In the genomic region with DNA sequence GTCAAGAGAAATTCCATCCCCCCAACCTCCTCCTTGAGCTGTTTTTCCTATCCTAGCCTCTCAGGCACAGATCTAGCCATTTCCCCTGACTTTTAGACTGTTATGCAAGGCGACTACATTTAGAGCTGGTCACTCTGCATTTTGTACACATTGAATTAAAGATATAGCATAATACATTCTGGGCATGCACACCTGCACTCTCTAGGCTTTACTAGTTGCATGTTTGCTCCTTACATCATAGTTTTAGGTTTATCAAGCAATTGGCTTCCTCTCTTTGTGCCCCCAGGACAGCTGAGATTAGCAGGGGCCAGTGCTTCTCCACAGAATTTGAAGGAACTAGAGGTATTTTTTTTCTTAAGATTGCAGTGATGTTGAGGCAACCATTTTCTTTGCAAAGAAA, we compare ENCODE assay signal across 1 cellular context.
TF ChIP-seq lines count a peak whose summit lies in the region.

No MANE protein-coding gene starts in this region.

TF ChIP-seq in WTC11, 78 proteins besides CTCF, POLR2A, EP300 and RAD21 (continued from another document):
- TF ChIP-seq, protein P1, sequence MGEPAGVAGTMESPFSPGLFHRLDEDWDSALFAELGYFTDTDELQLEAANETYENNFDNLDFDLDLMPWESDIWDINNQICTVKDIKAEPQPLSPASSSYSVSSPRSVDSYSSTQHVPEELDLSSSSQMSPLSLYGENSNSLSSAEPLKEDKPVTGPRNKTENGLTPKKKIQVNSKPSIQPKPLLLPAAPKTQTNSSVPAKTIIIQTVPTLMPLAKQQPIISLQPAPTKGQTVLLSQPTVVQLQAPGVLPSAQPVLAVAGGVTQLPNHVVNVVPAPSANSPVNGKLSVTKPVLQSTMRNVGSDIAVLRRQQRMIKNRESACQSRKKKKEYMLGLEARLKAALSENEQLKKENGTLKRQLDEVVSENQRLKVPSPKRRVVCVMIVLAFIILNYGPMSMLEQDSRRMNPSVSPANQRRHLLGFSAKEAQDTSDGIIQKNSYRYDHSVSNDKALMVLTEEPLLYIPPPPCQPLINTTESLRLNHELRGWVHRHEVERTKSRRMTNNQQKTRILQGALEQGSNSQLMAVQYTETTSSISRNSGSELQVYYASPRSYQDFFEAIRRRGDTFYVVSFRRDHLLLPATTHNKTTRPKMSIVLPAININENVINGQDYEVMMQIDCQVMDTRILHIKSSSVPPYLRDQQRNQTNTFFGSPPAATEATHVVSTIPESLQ (CRISPR knock-in tag; IDR thresholded peaks at IDR 0.05) = no peak
- TF ChIP-seq MYBL2 (CRISPR knock-in tag; IDR thresholded peaks at IDR 0.05) = no peak
- no peak for TF ChIP-seq ETV6 (CRISPR knock-in tag; IDR thresholded peaks at IDR 0.05)
- TF ChIP-seq, protein P2, sequence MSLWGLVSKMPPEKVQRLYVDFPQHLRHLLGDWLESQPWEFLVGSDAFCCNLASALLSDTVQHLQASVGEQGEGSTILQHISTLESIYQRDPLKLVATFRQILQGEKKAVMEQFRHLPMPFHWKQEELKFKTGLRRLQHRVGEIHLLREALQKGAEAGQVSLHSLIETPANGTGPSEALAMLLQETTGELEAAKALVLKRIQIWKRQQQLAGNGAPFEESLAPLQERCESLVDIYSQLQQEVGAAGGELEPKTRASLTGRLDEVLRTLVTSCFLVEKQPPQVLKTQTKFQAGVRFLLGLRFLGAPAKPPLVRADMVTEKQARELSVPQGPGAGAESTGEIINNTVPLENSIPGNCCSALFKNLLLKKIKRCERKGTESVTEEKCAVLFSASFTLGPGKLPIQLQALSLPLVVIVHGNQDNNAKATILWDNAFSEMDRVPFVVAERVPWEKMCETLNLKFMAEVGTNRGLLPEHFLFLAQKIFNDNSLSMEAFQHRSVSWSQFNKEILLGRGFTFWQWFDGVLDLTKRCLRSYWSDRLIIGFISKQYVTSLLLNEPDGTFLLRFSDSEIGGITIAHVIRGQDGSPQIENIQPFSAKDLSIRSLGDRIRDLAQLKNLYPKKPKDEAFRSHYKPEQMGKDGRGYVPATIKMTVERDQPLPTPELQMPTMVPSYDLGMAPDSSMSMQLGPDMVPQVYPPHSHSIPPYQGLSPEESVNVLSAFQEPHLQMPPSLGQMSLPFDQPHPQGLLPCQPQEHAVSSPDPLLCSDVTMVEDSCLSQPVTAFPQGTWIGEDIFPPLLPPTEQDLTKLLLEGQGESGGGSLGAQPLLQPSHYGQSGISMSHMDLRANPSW (CRISPR knock-in tag; conservative IDR thresholded peaks at IDR 0.05; ENCODE audit: low read depth) = no peak
- no peak for TF ChIP-seq GRHL2 (CRISPR knock-in tag; IDR thresholded peaks at IDR 0.05; ENCODE audit: insufficient replicate concordance, severe bottlenecking)
- TF ChIP-seq RELA (CRISPR knock-in tag; IDR thresholded peaks at IDR 0.05; ENCODE audit: borderline replicate concordance) = no peak
- TF ChIP-seq TEAD1 (CRISPR knock-in tag; IDR thresholded peaks at IDR 0.05) = no peak
- TF ChIP-seq, protein P3, sequence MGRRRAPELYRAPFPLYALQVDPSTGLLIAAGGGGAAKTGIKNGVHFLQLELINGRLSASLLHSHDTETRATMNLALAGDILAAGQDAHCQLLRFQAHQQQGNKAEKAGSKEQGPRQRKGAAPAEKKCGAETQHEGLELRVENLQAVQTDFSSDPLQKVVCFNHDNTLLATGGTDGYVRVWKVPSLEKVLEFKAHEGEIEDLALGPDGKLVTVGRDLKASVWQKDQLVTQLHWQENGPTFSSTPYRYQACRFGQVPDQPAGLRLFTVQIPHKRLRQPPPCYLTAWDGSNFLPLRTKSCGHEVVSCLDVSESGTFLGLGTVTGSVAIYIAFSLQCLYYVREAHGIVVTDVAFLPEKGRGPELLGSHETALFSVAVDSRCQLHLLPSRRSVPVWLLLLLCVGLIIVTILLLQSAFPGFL (CRISPR knock-in tag; IDR thresholded peaks at IDR 0.05; ENCODE audit: borderline replicate concordance) = no peak
- TF ChIP-seq, protein P4, sequence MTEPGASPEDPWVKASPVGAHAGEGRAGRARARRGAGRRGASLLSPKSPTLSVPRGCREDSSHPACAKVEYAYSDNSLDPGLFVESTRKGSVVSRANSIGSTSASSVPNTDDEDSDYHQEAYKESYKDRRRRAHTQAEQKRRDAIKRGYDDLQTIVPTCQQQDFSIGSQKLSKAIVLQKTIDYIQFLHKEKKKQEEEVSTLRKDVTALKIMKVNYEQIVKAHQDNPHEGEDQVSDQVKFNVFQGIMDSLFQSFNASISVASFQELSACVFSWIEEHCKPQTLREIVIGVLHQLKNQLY (CRISPR knock-in tag; IDR thresholded peaks at IDR 0.05) = no peak
- TF ChIP-seq, protein P5, sequence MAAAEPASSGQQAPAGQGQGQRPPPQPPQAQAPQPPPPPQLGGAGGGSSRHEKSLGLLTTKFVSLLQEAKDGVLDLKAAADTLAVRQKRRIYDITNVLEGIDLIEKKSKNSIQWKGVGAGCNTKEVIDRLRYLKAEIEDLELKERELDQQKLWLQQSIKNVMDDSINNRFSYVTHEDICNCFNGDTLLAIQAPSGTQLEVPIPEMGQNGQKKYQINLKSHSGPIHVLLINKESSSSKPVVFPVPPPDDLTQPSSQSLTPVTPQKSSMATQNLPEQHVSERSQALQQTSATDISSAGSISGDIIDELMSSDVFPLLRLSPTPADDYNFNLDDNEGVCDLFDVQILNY (CRISPR knock-in tag; IDR thresholded peaks at IDR 0.05) = no peak
- TF ChIP-seq, protein P6, sequence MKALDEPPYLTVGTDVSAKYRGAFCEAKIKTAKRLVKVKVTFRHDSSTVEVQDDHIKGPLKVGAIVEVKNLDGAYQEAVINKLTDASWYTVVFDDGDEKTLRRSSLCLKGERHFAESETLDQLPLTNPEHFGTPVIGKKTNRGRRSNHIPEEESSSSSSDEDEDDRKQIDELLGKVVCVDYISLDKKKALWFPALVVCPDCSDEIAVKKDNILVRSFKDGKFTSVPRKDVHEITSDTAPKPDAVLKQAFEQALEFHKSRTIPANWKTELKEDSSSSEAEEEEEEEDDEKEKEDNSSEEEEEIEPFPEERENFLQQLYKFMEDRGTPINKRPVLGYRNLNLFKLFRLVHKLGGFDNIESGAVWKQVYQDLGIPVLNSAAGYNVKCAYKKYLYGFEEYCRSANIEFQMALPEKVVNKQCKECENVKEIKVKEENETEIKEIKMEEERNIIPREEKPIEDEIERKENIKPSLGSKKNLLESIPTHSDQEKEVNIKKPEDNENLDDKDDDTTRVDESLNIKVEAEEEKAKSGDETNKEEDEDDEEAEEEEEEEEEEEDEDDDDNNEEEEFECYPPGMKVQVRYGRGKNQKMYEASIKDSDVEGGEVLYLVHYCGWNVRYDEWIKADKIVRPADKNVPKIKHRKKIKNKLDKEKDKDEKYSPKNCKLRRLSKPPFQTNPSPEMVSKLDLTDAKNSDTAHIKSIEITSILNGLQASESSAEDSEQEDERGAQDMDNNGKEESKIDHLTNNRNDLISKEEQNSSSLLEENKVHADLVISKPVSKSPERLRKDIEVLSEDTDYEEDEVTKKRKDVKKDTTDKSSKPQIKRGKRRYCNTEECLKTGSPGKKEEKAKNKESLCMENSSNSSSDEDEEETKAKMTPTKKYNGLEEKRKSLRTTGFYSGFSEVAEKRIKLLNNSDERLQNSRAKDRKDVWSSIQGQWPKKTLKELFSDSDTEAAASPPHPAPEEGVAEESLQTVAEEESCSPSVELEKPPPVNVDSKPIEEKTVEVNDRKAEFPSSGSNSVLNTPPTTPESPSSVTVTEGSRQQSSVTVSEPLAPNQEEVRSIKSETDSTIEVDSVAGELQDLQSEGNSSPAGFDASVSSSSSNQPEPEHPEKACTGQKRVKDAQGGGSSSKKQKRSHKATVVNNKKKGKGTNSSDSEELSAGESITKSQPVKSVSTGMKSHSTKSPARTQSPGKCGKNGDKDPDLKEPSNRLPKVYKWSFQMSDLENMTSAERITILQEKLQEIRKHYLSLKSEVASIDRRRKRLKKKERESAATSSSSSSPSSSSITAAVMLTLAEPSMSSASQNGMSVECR (CRISPR knock-in tag; IDR thresholded peaks at IDR 0.05; ENCODE audit: borderline replicate concordance) = no peak
- TF ChIP-seq ESRRA (CRISPR knock-in tag; IDR thresholded peaks at IDR 0.05; ENCODE audit: borderline replicate concordance) = no peak
- TF ChIP-seq MXD4 (CRISPR knock-in tag; IDR thresholded peaks at IDR 0.05; ENCODE audit: borderline replicate concordance) = no peak
- TF ChIP-seq ZNF416 (CRISPR knock-in tag; IDR thresholded peaks at IDR 0.05) = no peak
- no peak for TF ChIP-seq FOXK1 (CRISPR knock-in tag; IDR thresholded peaks at IDR 0.05)
- no peak for TF ChIP-seq SP1 (CRISPR knock-in tag; conservative IDR thresholded peaks at IDR 0.05)
- no peak for TF ChIP-seq GABPB1 (CRISPR knock-in tag; IDR thresholded peaks at IDR 0.05)
TF ChIP-seq in WTC11: peak in this region for 0.
